Comparison of ENCODE assay signal across 31 cellular contexts in the genomic region with DNA sequence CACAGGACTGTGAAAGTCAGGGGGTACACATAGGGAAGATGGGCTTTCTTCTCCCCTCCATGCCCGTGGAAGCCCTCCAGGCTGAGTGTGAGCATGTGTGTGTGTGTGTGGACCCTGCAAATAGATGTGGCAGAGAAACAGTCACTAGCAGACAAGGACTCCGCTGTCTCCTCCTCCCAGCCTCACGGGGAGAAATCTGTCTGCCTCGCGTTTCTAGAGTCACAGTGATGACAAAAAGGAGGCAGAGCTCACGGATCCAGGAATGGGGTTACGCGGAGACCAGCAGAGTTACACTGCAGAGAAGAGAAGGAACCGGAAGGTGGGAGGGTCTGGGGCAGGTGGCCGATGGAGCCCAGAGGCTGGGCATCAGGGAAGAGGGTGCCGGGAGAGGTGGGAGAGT. TPM values are rescaled to one million over a fixed set of nuclear protein-coding genes. Genes with fewer than 3 reads are reported as not detected.
"Had no signal": no experiment of that assay in that cellular context is flagged by ENCODE, and none has a peak within 500 bp of the region (broad histone marks: within the 10 kb centered on the region; RNA-seq: fewer than 3 reads in every experiment).

No MANE protein-coding gene starts in this region.

- H3K4me3 ChIP-seq: gastrocnemius medialis, heart left ventricle, hepatocyte, left ventricle myocardium inferior, lower lobe of right lung, pancreas, right atrium auricular region, smooth muscle cell, testis, tibial nerve, upper lobe of right lung, vagina had no signal

- H3K36me3 ChIP-seq: gastrocnemius medialis, heart left ventricle, left ventricle myocardium inferior, lower lobe of right lung, pancreas, right atrium auricular region, tibial nerve, upper lobe of right lung, vagina had no signal

- H3K27ac Mint-ChIP-seq: dendritic cell treated with granulocyte-macrophage colony-stimulating factor and Interleukin-4, amounts not matched to agents 40 ng/mL and 50 ng/mL, for 4 days; endodermal cell; natural killer cell; progenitor cell of endocrine pancreas; stimulated activated effector memory CD8-positive, alpha-beta T cell treated with anti-CD3 and anti-CD28 coated beads, Interleukin-12 subunit alpha, Interleukin-12 subunit beta, amount 100 ng/mL, for 72 hours had no signal

- H3K27ac ChIP-seq: epithelial cell of prostate, gastrocnemius medialis, heart left ventricle, hepatocyte, left ventricle myocardium inferior, lower lobe of right lung, pancreas, right atrium auricular region, testis, tibial nerve, upper lobe of right lung, vagina had no signal

- H3K4me1 ChIP-seq: gastrocnemius medialis, heart left ventricle, left ventricle myocardium inferior, lower lobe of right lung, pancreas, right atrium auricular region, testis, tibial nerve, upper lobe of right lung, vagina had no signal

- H3K4me3 Mint-ChIP-seq: dendritic cell treated with granulocyte-macrophage colony-stimulating factor and Interleukin-4, amounts not matched to agents 40 ng/mL and 50 ng/mL, for 4 days; endodermal cell; natural killer cell; stimulated activated effector memory CD8-positive, alpha-beta T cell treated with anti-CD3 and anti-CD28 coated beads, Interleukin-12 subunit alpha, Interleukin-12 subunit beta, amount 100 ng/mL, for 72 hours had no signal

- H3K4me2 ChIP-seq: hepatocyte, smooth muscle cell had no signal

- H2AFZ ChIP-seq: hepatocyte had no signal

- H3K79me2 ChIP-seq: hepatocyte had no signal

- H3K9me3 ChIP-seq: gastrocnemius medialis, heart left ventricle, left ventricle myocardium inferior, lower lobe of right lung, pancreas, right atrium auricular region, testis, tibial nerve, upper lobe of right lung, vagina had no signal

- H3K9me3 Mint-ChIP-seq: dendritic cell treated with granulocyte-macrophage colony-stimulating factor and Interleukin-4, amounts not matched to agents 40 ng/mL and 50 ng/mL, for 4 days; endodermal cell; natural killer cell; stimulated activated effector memory CD8-positive, alpha-beta T cell treated with anti-CD3 and anti-CD28 coated beads, Interleukin-12 subunit alpha, Interleukin-12 subunit beta, amount 100 ng/mL, for 72 hours had no signal

- ATAC-seq: esophagus mucosa; gastrocnemius medialis; heart left ventricle; left colon; lower lobe of right lung; natural killer cell; pancreas; sciatic nerve; stimulated activated effector memory CD8-positive, alpha-beta T cell treated with anti-CD3 and anti-CD28 coated beads, Interleukin-12 subunit alpha, Interleukin-12 subunit beta, amount 100 ng/mL, for 72 hours; upper lobe of right lung had no signal

- H3K4me1 Mint-ChIP-seq: endodermal cell; natural killer cell; stimulated activated effector memory CD8-positive, alpha-beta T cell treated with anti-CD3 and anti-CD28 coated beads, Interleukin-12 subunit alpha, Interleukin-12 subunit beta, amount 100 ng/mL, for 72 hours had no signal

- H3K36me3 Mint-ChIP-seq: natural killer cell; stimulated activated effector memory CD8-positive, alpha-beta T cell treated with anti-CD3 and anti-CD28 coated beads, Interleukin-12 subunit alpha, Interleukin-12 subunit beta, amount 100 ng/mL, for 72 hours had no signal

- H3K27me3 Mint-ChIP-seq: dendritic cell treated with granulocyte-macrophage colony-stimulating factor and Interleukin-4, amounts not matched to agents 40 ng/mL and 50 ng/mL, for 4 days had no signal

- DNase-seq: effector CD8-positive, alpha-beta T cell; endodermal cell; foreskin fibroblast; gastrocnemius medialis; heart left ventricle; kidney glomerular epithelial cell; left colon; left ventricle myocardium inferior; lower lobe of right lung; natural killer cell; occipital lobe; pancreas; stimulated activated CD4-positive, alpha-beta T cell treated with anti-CD3 and anti-CD28 coated beads, Interleukin-2, amount 100 ng/mL, for 24 hours; stimulated activated CD4-positive, alpha-beta T cell treated with anti-CD3 and anti-CD28 coated beads, Interleukin-4, amount 100 ng/mL, for 24 hours; stimulated activated naive CD4-positive, alpha-beta T cell treated with Interleukin-2 at 50 U/mL for 16 hours; substantia nigra; testis; upper lobe of right lung had no signal

- H3K27me3 ChIP-seq: heart left ventricle, pancreas, right atrium auricular region, testis, tibial nerve, upper lobe of right lung, vagina had no signal

- FAIRE-seq: colon, islet of Langerhans, pancreas had no signal

RNA-seq across cellular contexts. Expression of a gene that starts 44.4 kb away (rescaled TPM):
- total RNA-seq: left colon, lower lobe of right lung, natural killer cell, smooth muscle cell had no signal
- polyA plus RNA-seq: smooth muscle cell had no signal
